In genomic region chr5:96624631-96625030, GRCh38 we compare ENCODE assay signal across 20 cellular contexts.
"Had no signal": no experiment of that assay in that cellular context is flagged by ENCODE, and none has a peak within 500 bp of the region (broad histone marks: within the 10 kb centered on the region; RNA-seq: fewer than 3 reads in every experiment).

No MANE protein-coding gene starts in this region.

- H3K4me3 ChIP-seq: left lung, lower lobe of right lung, spleen, suprapubic skin, tibial artery, upper lobe of right lung had no signal

- H3K27me3 ChIP-seq: left lung, suprapubic skin, tibial artery, upper lobe of right lung had no signal

- FAIRE-seq: islet of Langerhans had no signal

- H3K9me3 ChIP-seq: left lung, lower lobe of right lung, spleen, suprapubic skin, tibial artery, upper lobe of right lung had no signal

- H3K4me1 ChIP-seq: left lung, lower lobe of right lung, tibial artery had no signal

- ATAC-seq: esophagus mucosa; left lung; lower lobe of right lung; naive thymus-derived CD8-positive, alpha-beta T cell; right cardiac atrium; upper lobe of right lung had no signal

- H3K36me3 ChIP-seq: left lung, lower lobe of right lung, spleen, suprapubic skin, tibial artery, upper lobe of right lung had no signal

- H3K27ac ChIP-seq: left lung, lower lobe of right lung, spleen, suprapubic skin, tibial artery, upper lobe of right lung had no signal

- DNase-seq: activated CD4-positive, alpha-beta T cell treated with anti-CD3 and anti-CD28 coated beads for 4 hours; activated CD4-positive, alpha-beta T cell treated with anti-CD3 and anti-CD28 coated beads, Interleukin-2, amount 50 U/mL, for 4 hours; activated effector memory CD4-positive, alpha-beta T cell treated with Interleukin-2 at 50 U/mL for 16 hours; activated naive CD4-positive, alpha-beta T cell treated with Interleukin-2 at 50 U/mL for 16 hours; aorta; cortex of kidney; foreskin melanocyte; left lung; lower lobe of right lung; mesenchymal stem cell; naive thymus-derived CD8-positive, alpha-beta T cell; posterior cingulate gyrus; right cardiac atrium; spleen; stimulated activated naive CD4-positive, alpha-beta T cell; tibial artery; upper lobe of right lung had no signal
